Comparison of ENCODE assay signal across 9 cellular contexts in the genomic region with DNA sequence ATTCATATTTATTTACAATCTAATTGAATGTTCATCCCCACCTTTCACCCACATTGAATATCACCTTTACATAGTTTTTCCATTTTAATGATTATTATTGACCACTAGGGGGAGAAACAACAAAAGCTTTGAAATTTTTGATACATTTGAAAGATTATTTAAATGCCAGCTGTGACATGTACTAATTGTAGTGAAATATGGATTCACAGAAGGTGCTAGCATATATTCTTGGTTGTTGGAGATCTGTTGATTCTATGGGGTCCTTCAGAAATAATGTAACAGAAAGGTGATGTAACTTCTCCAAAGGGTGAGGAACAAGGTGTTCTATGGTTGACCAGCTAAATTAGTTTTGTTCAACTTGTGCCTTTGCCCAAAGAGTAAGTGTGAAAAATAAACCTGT. TPM values are rescaled to one million over a fixed set of nuclear protein-coding genes. Genes with fewer than 3 reads are reported as not detected.
DNase-seq lines count a peak whose midpoint lies in the region; ATAC-seq and TF ChIP-seq lines count a peak whose summit lies in the region.
"Had no signal": no experiment of that assay in that cellular context is flagged by ENCODE, and none has a peak within 500 bp of the region (broad histone marks: within the 10 kb centered on the region; RNA-seq: fewer than 3 reads in every experiment).

No MANE protein-coding gene starts in this region.

- H3K36me3 Mint-ChIP-seq in CD4-positive, alpha-beta T cell (ENCODE audit: low read depth): no peaks in the 10 kb centered on the region

- TF ChIP-seq CTCF in CD4-positive, alpha-beta T cell (IDR thresholded peaks at IDR 0.05): peak; percentile 73
- TF ChIP-seq CTCF in gastroesophageal sphincter (IDR thresholded peaks at IDR 0.05) (peak; percentile 53 to 65 (median 57)), tibial artery (IDR thresholded peaks at IDR 0.05) (peak; percentile 61 to 62)

- no peak for TF ChIP-seq POLR2A in gastroesophageal sphincter (IDR thresholded peaks at IDR 0.05)

- no peaks in the 10 kb centered on the region for H3K27me3 ChIP-seq in CD4-positive, alpha-beta T cell (ENCODE audit: control insufficient read depth, insufficient read depth, low read length)
- H3K27me3 ChIP-seq in gastroesophageal sphincter (no peaks in the 10 kb centered on the region), tibial artery (no peaks in the 10 kb centered on the region)

- H3K27me3 Mint-ChIP-seq in CD4-positive, alpha-beta T cell: no peaks in the 10 kb centered on the region

- POLR2A ChIA-PET in CD4-positive, alpha-beta T cell (lab: Charles Lee): no interaction called here

- TF ChIP-seq EP300 in gastroesophageal sphincter (IDR thresholded peaks at IDR 0.05): no peak

- CTCF ChIA-PET in CD4-positive, alpha-beta T cell (lab: Charles Lee): interaction anchor here (0.8 to 1.0 kb wide), 3 partner anchors 8 to 745 kb away, joined by 3 to 6 read pairs (median 3); no protein-coding TSS in a partner anchor

- H3K4me3 Mint-ChIP-seq in CD4-positive, alpha-beta T cell: no peak overlapping the region

- no peaks in the 10 kb centered on the region for H3K9me3 ChIP-seq in CD4-positive, alpha-beta T cell (ENCODE audit: control insufficient read depth, low read length)
- no peaks in the 10 kb centered on the region for H3K9me3 ChIP-seq in gastroesophageal sphincter
- no peaks in the 10 kb centered on the region for H3K9me3 ChIP-seq in tibial artery

- H3K4me1 ChIP-seq in gastroesophageal sphincter (peaks cover 7 to 15% (median 8%) of the 10 kb centered on the region in 3 donors), tibial artery (peaks cover 0 to 27% (median 9%) of the 10 kb centered on the region in 4 donors)

- no peak for DNase-seq in CD4-positive, alpha-beta T cell
- DNase-seq in HuH-7 (ENCODE audit: low spot score): peak; percentile 67
- DNase-seq in RPMI7951 (ENCODE audit: low read depth): peak; percentile 9
- no peak for DNase-seq in tibial artery
- DNase-seq in occipital lobe (lab: John Stamatoyannopoulos, UW): no peak

- no peak for ATAC-seq in CD4-positive, alpha-beta T cell (ENCODE audit: poor library complexity)
- ATAC-seq in gastroesophageal sphincter (no peak), HG02884 (IDR thresholded peaks at IDR 0.05; ENCODE audit: unreplicated experiment) (no peak), HG03571 (IDR thresholded peaks at IDR 0.05; ENCODE audit: unreplicated experiment) (no peak)

- intact Hi-C loops in CD4-positive, alpha-beta T cell (cut with DNase I, micrococcal nuclease): loop anchor here (1.0 to 10.0 kb wide), 4 partner anchors 415 to 743 kb away; no protein-coding TSS in a partner anchor
- intact Hi-C loops in tibial artery (cut with DNase I; ENCODE audit: low total_unique reads): no loop called here

- H3K9me3 Mint-ChIP-seq in CD4-positive, alpha-beta T cell: no peaks in the 10 kb centered on the region

- H3K4me3 ChIP-seq in gastroesophageal sphincter (no peak overlapping the region), tibial artery (no peak overlapping the region)

- no peak overlapping the region for H3K27ac Mint-ChIP-seq in CD4-positive, alpha-beta T cell

- H3K4me1 Mint-ChIP-seq in CD4-positive, alpha-beta T cell (ENCODE audit: low read depth): no peaks in the 10 kb centered on the region

- H3K27ac ChIP-seq in CD4-positive, alpha-beta T cell (ENCODE audit: low read depth, low read length): no peak overlapping the region
- H3K27ac ChIP-seq in gastroesophageal sphincter (no peak overlapping the region), tibial artery (no peak overlapping the region)

- H3K36me3 ChIP-seq in gastroesophageal sphincter (no peaks in the 10 kb centered on the region), tibial artery (no peaks in the 10 kb centered on the region)

RNA-seq across cellular contexts. Expression of a gene that starts 22.4 kb away (rescaled TPM):
- not detected for total RNA-seq in CD4-positive, alpha-beta T cell
- not detected in 2 replicates for total RNA-seq in RPMI7951 (2014; rRNA removed; shearing (Covaris generic))
- not detected for total RNA-seq in gastroesophageal sphincter
- total RNA-seq in occipital lobe: not detected
- total RNA-seq: urinary bladder had no signal

RNA-seq across cellular contexts. Expression of a gene that starts 51.0 kb away (rescaled TPM):
- 1 to 10 TPM; 7.2 to 8.2 TPM for total RNA-seq in CD4-positive, alpha-beta T cell
- total RNA-seq in RPMI7951 (2014; rRNA removed; shearing (Covaris generic)): 13.1 and 14.1 TPM in 2 replicates
- total RNA-seq in gastroesophageal sphincter (10 to 100 TPM in 3 of 4 donors, 1 to 10 TPM in 1; 8.1 to 24.3 (median 14.5) TPM), occipital lobe (17.0 TPM)

RNA-seq across cellular contexts. Expression of a gene that starts 52.9 kb away (rescaled TPM):
- 1 to 10 TPM; 4.6 to 5.7 TPM for total RNA-seq in CD4-positive, alpha-beta T cell
- 17.7 and 25.2 TPM in 2 replicates for total RNA-seq in RPMI7951 (2014; rRNA removed; shearing (Covaris generic))
- total RNA-seq in gastroesophageal sphincter (10 to 100 TPM; 21.3 to 31.1 (median 28.1) TPM), occipital lobe (77.5 TPM)

Comparison
In these comparisons a context has a peak if more than half of its experiments do, and no peak if none do; other contexts are left out.
1. DNase-seq: peak in HuH-7 (single experiment) and RPMI7951 (single experiment); none in CD4-positive, alpha-beta T cell (0 of 10), tibial artery (0 of 2) and occipital lobe (single experiment).
2. Peak in every context shown above with its lines, with median percentiles within 50 percentile points of each other: CTCF ChIP-seq.